Comparison of ENCODE assay signal across 17 cellular contexts in genomic region chrX:109740076-109740809, GRCh38. TPM values are rescaled to one million over a fixed set of nuclear protein-coding genes. Genes with fewer than 3 reads are reported as not detected.
DNase-seq lines count a peak whose midpoint lies in the region; ATAC-seq and TF ChIP-seq lines count a peak whose summit lies in the region.
"Had no signal": no experiment of that assay in that cellular context is flagged by ENCODE, and none has a peak within 500 bp of the region (broad histone marks: within the 10 kb centered on the region; RNA-seq: fewer than 3 reads in every experiment).

No MANE protein-coding gene starts in this region.

- H3K4me3 ChIP-seq in LNCaP clone FGC (ENCODE audit: low read depth, low read length) (no peak overlapping the region), hepatocyte (no peak overlapping the region), spleen (peak overlapping the region in 1 of 8 donors; percentile 8), endodermal cell (ENCODE audit: low read length) (no peak overlapping the region), osteoblast (ENCODE audit: insufficient read depth, low read length) (no peak overlapping the region)
- H3K4me3 ChIP-seq: skin epidermis, thoracic aorta had no signal

- H3K27me3 ChIP-seq in hepatocyte = no peaks in the 10 kb centered on the region
- H3K27me3 ChIP-seq in spleen (replicated peaks in 1 of 7) = no peaks in the 10 kb centered on the region
- H3K27me3 ChIP-seq in endodermal cell (ENCODE audit: control insufficient read depth, insufficient read depth, low read length, poor library complexity, severe bottlenecking) = no peaks in the 10 kb centered on the region
- H3K27me3 ChIP-seq in osteoblast (ENCODE audit: insufficient read depth, low read length) = no peaks in the 10 kb centered on the region

- H3K4me1 Mint-ChIP-seq in WTC11 (no peaks in the 10 kb centered on the region), endodermal cell (peaks cover 11% of the 10 kb centered on the region)

- TF ChIP-seq POLR2A in spleen (IDR thresholded peaks at IDR 0.05) = no peak

- CTCF ChIA-PET in WTC11 (lab: Charles Lee) = interaction anchor here (0.6 kb wide), 1 partner anchor 1279 kb away, joined by 8 read pairs; no protein-coding TSS in a partner anchor

- H3K9me3 Mint-ChIP-seq in WTC11 (no peaks in the 10 kb centered on the region), endodermal cell (no peaks in the 10 kb centered on the region)
- H3K9me3 Mint-ChIP-seq: naive B cell had no signal

- H3K36me3 ChIP-seq in hepatocyte (replicated peaks; ENCODE audit: insufficient read depth, low read depth) = no peaks in the 10 kb centered on the region
- H3K36me3 ChIP-seq in spleen = no peaks in the 10 kb centered on the region
- no peaks in the 10 kb centered on the region for H3K36me3 ChIP-seq in endodermal cell (ENCODE audit: control insufficient read depth, insufficient read depth, low read length)
- H3K36me3 ChIP-seq in osteoblast (ENCODE audit: insufficient read depth, low read length) = no peaks in the 10 kb centered on the region
- H3K36me3 ChIP-seq: thoracic aorta had no signal

- no peaks in the 10 kb centered on the region for H3K9me2 ChIP-seq in hepatocyte (replicated peaks; ENCODE audit: insufficient read depth)

- H3K79me2 ChIP-seq in hepatocyte (no peaks in the 10 kb centered on the region), osteoblast (ENCODE audit: insufficient read depth, low read length) (no peaks in the 10 kb centered on the region)

- no peak for TF ChIP-seq CTCF in LNCaP clone FGC (IDR thresholded peaks at IDR 0.05; ENCODE audit: control insufficient read depth, extremely low read depth, insufficient read depth)
- no peak for TF ChIP-seq CTCF in WTC11 (IDR thresholded peaks at IDR 0.05)
- TF ChIP-seq CTCF in hepatocyte (IDR thresholded peaks at IDR 0.05; ENCODE audit: poor library complexity) = no peak
- TF ChIP-seq CTCF in spleen (IDR thresholded peaks at IDR 0.05 in 8 of 11, conservative IDR thresholded peaks at IDR 0.05 in 3 of 11) = no peak
- TF ChIP-seq CTCF in endodermal cell (conservative IDR thresholded peaks at IDR 0.05) = no peak
- TF ChIP-seq CTCF in osteoblast (IDR thresholded peaks at IDR 0.05; ENCODE audit: extremely low read depth, low read depth, low read length) = no peak

- H3K27ac Mint-ChIP-seq in WTC11 (no peak overlapping the region), endodermal cell (no peak overlapping the region)
- H3K27ac Mint-ChIP-seq: naive B cell had no signal

- DNase-seq in LNCaP clone FGC (ENCODE audit: low read depth) (peak; percentile 80), WTC11 (ENCODE audit: low spot score) (no peak), hepatocyte (ENCODE audit: low spot score) (peak; percentile 30), spleen (no peak), endodermal cell (no peak), osteoblast (ENCODE audit: insufficient read length, low spot score, missing footprints) (no peak)
- DNase-seq in stimulated activated CD4-positive, alpha-beta T cell treated with anti-CD3 and anti-CD28 coated beads, Interleukin-4, amount 100 ng/mL, for 24 hours = no peak
- DNase-seq: activated CD4-positive, alpha-beta T cell treated with anti-CD3 and anti-CD28 coated beads, Interleukin-2, amount 50 U/mL, for 48 hours; activated gamma-delta T cell; central memory CD4-positive, alpha-beta T cell; COR-L47; H7; naive B cell; NCI-H1417 treated with DMSO at 0.1 percent for 48 hours had no signal

- H3K36me3 Mint-ChIP-seq in WTC11 (no peaks in the 10 kb centered on the region), endodermal cell (ENCODE audit: low read depth) (no peaks in the 10 kb centered on the region)
- H3K36me3 Mint-ChIP-seq: naive B cell had no signal

- no peak overlapping the region for H3K9ac ChIP-seq in endodermal cell (ENCODE audit: extremely low read depth, low read length, poor library complexity, severe bottlenecking)

- POLR2A ChIA-PET in WTC11 (lab: Charles Lee) = no interaction called here

- H3K4me1 ChIP-seq in hepatocyte (ENCODE audit: insufficient read depth) = no peaks in the 10 kb centered on the region
- no peaks in the 10 kb centered on the region for H3K4me1 ChIP-seq in spleen
- no peaks in the 10 kb centered on the region for H3K4me1 ChIP-seq in endodermal cell (ENCODE audit: control insufficient read depth, insufficient read depth, low read length)
- no peaks in the 10 kb centered on the region for H3K4me1 ChIP-seq in osteoblast (ENCODE audit: insufficient read depth, low read length)

- H3K27me3 Mint-ChIP-seq in WTC11 (ENCODE audit: low read depth) = no peaks in the 10 kb centered on the region
- H3K27me3 Mint-ChIP-seq in endodermal cell (ENCODE audit: insufficient read depth) = peaks cover 3% of the 10 kb centered on the region
- H3K27me3 Mint-ChIP-seq: naive B cell had no signal

- no peaks in the 10 kb centered on the region for H4K20me1 ChIP-seq in hepatocyte (ENCODE audit: insufficient read depth, poor library complexity, severe bottlenecking)
- H4K20me1 ChIP-seq in osteoblast (ENCODE audit: insufficient read depth, low read length) = no peaks in the 10 kb centered on the region

- H3K4me2 ChIP-seq in hepatocyte = no peak overlapping the region
- H3K4me2 ChIP-seq in osteoblast (ENCODE audit: insufficient read depth, low read length) = no peak overlapping the region

- H3K27ac ChIP-seq in hepatocyte (no peak overlapping the region), spleen (peak overlapping the region in 5 of 8 donors; percentile 12 to 84 (median 63)), endodermal cell (ENCODE audit: low read depth, low read length) (no peak overlapping the region), osteoblast (ENCODE audit: low read depth, low read length) (no peak overlapping the region)
- H3K27ac ChIP-seq: skin epidermis, thoracic aorta had no signal

- no peak overlapping the region for H3K4me3 Mint-ChIP-seq in WTC11
- H3K4me3 Mint-ChIP-seq in endodermal cell = no peak overlapping the region
- H3K4me3 Mint-ChIP-seq: naive B cell had no signal

- H2AFZ ChIP-seq in hepatocyte (no peak overlapping the region), osteoblast (ENCODE audit: low read length) (no peak overlapping the region)

- no peaks in the 10 kb centered on the region for H3K9me3 ChIP-seq in hepatocyte (ENCODE audit: low read depth)
- H3K9me3 ChIP-seq in spleen = no peaks in the 10 kb centered on the region
- H3K9me3 ChIP-seq in endodermal cell (ENCODE audit: control insufficient read depth, low read length) = no peaks in the 10 kb centered on the region
- no peaks in the 10 kb centered on the region for H3K9me3 ChIP-seq in osteoblast (ENCODE audit: low read depth, low read length)
- H3K9me3 ChIP-seq: thoracic aorta had no signal

- no peak for ATAC-seq in WTC11
- ATAC-seq in HG02885 (IDR thresholded peaks at IDR 0.05; ENCODE audit: poor library complexity, unreplicated experiment) = no peak

- intact Hi-C loops in spleen (cut with DNase I; ENCODE audit: low total_unique reads) = no loop called here

- WGBS in hepatocyte (ENCODE audit: low lambda C conversion rate, missing lambda C conversion rate) = 21% methylated on average over 3 of the region's 3 CpGs
- 27 to 62% (median 51%) methylated on average over 3 of the region's 3 CpGs for WGBS in spleen, 5 donors
- 92 to 100% methylated on average over 1 to 3 of the region's 3 CpGs for WGBS in endodermal cell (ENCODE audit: insufficient coverage in 1 of 2, insufficient read length in 1 of 2), 2 experiments

TF ChIP-seq in WTC11, 78 proteins besides CTCF, POLR2A, EP300 and RAD21:
- peak; percentile 87 for TF ChIP-seq GABPB1 (CRISPR knock-in tag; IDR thresholded peaks at IDR 0.05)
- TF ChIP-seq ZNF121 (CRISPR knock-in tag; IDR thresholded peaks at IDR 0.05) = no peak

RNA-seq across cellular contexts. Expression of gene ACSL4, which starts 7.2 kb away (rescaled TPM):
- total RNA-seq in WTC11 (2021) (46.7 to 57.7 TPM (median 47.2 TPM) in 3 replicates), hepatocyte (213 and 250 TPM in 2 replicates), spleen (100 to 1,000 TPM in 1 of 7 donors, 10 to 100 TPM in 6; 47.3 to 109 (median 54.8) TPM), endodermal cell (10 to 100 TPM; 31.3 to 47.9 TPM), osteoblast (96.9 and 117 TPM in 2 replicates)
- polyA plus RNA-seq in hepatocyte (30.2 and 51.8 TPM in 2 replicates), spleen (10 to 100 TPM; 10.8 to 16.3 (median 11.6) TPM)
- polyA plus RNA-seq in endodermal cell (2013, experiment 1 of 2) = 33.0 TPM
- 34.9 TPM for polyA plus RNA-seq in endodermal cell (2013, experiment 2 of 2)

Comparison
In these comparisons a context has a peak if more than half of its experiments do, and no peak if none do; other contexts are left out.
1. DNase-seq: peak in LNCaP clone FGC (single experiment) and hepatocyte (single experiment); none in WTC11 (single experiment), spleen (single experiment), endodermal cell (single experiment), stimulated activated CD4-positive, alpha-beta T cell treated with anti-CD3 and anti-CD28 coated beads, Interleukin-4, amount 100 ng/mL, for 24 hours (single experiment) and osteoblast (single experiment).
2. H3K27ac ChIP-seq: peak in spleen (5 of 8); none in hepatocyte (single experiment), endodermal cell (single experiment) and osteoblast (single experiment).